ENCODE assay signal across 8 cellular contexts in the genomic region with DNA sequence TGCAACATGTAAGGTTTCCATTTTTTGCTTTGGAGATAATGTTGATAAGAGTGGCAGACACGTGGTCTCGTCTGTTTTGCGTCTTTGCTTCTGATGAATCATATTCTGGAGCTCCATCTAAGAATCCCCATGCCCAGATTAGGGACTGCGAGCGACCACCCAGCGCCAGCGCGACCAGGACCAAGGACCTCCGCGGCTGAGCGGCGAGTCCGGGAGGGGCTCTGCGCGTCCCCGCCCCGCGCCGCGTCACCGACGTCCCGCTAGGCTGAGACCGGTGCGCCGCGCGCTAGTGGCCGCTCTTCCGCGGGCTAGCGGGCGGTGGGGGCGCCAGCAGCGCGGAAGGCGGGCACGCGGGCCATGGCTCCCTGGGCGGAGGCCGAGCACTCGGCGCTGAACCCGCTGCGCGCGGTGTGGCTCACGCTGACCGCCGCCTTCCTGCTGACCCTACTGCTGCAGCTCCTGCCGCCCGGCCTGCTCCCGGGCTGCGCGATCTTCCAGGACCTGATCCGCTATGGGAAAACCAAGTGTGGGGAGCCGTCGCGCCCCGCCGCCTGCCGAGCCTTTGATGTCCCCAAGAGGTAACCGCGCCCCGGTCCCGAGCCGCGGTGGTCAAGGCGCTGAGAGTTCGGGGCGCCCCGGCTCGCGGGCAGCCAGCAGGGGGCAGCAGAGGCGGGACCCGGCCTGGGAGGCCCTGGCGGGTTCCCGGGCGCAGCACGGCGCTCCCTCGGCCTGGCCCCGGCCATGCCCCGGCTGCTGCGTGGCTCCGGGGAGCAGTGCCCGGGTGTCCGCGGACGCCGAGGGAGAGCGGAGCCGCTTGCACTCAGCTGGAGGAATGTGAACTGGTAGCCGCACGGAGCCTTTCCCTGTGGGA. TPM values are rescaled to one million over a fixed set of nuclear protein-coding genes. Genes with fewer than 3 reads are reported as not detected.
DNase-seq lines count a peak whose midpoint lies in the region; ATAC-seq and TF ChIP-seq lines count a peak whose summit lies in the region.

A gene (plus strand): TSS at position 263 of the 871 bp plus-strand sequence. CDS start 95 bp downstream, at position 358.

- peaks cover under 1% of the 10 kb centered on the region for H3K27me3 Mint-ChIP-seq in activated B cell treated with CpG ODN at 0.5 μM for 24 hours

- H3K4me3 ChIP-seq in AG09309 (ENCODE audit: control insufficient read depth, low read depth, low read length) = peak within 1 kb of the TSS; percentile 74

- H3K9me3 Mint-ChIP-seq in activated B cell treated with CpG ODN at 0.5 μM for 24 hours = no peaks in the 10 kb centered on the region

- intact Hi-C loops in activated B cell treated with CpG ODN at 0.5 μM for 24 hours (cut with micrococcal nuclease) = loop anchor here (1.0 to 2.0 kb wide), 9 partner anchors 49 to 1630 kb away; a partner anchor contains a TSS

- peaks cover 2% of the 10 kb centered on the region for H3K36me3 Mint-ChIP-seq in activated B cell treated with CpG ODN at 0.5 μM for 24 hours (ENCODE audit: low read depth)

- peaks cover 13% of the 10 kb centered on the region for H3K4me1 Mint-ChIP-seq in activated B cell treated with CpG ODN at 0.5 μM for 24 hours

- POLR2A ChIA-PET in activated B cell treated with CpG ODN at 0.5 μM for 24 hours (lab: Charles Lee) = interaction anchor here (0.6 to 4.0 kb wide), 7 partner anchors 8 to 200 kb away, joined by 3 to 21 read pairs (median 6); a partner anchor contains a TSS

- H3K27ac Mint-ChIP-seq in activated B cell treated with CpG ODN at 0.5 μM for 24 hours = peak within 1 kb of the TSS; percentile 94

- H3K27ac ChIP-seq in caudate nucleus (ENCODE audit: low read depth, low read length) = peak within 1 kb of the TSS; percentile 94

- CTCF ChIA-PET in activated B cell treated with CpG ODN at 0.5 μM for 24 hours (lab: Charles Lee) = interaction anchor here (0.6 to 2.4 kb wide), 11 partner anchors 19 to 602 kb away, joined by 3 to 10 read pairs (median 5); a partner anchor contains a TSS

- peak within 1 kb of the TSS; percentile 93 for H3K4me3 Mint-ChIP-seq in activated B cell treated with CpG ODN at 0.5 μM for 24 hours

- no peak for DNase-seq in AG09309 (ENCODE audit: low read depth)
- DNase-seq in NCI-H2196 treated with DMSO at 0.1 percent for 48 hours (lab: John Stamatoyannopoulos, UW; ENCODE audit: unreplicated experiment) = peak; percentile 42
- peak; percentile 87 for DNase-seq in activated B cell treated with CpG ODN at 0.5 μM for 24 hours
- peak in 60 of 61 donors; percentile 18 to 93 (median 78) for DNase-seq in caudate nucleus (lab: John Stamatoyannopoulos, UW)
- DNase-seq in islet precursor cell = peak; percentile 87
- DNase-seq in stimulated activated CD4-positive, alpha-beta T cell treated with anti-CD3 and anti-CD28 coated beads, Interleukin-15, amount 100 ng/mL, for 1 hour (ENCODE audit: low read depth in 1 of 2, low spot score in 1 of 2) = peak; percentile 64 to 82

- TF ChIP-seq CTCF in AG09309 (IDR thresholded peaks at IDR 0.05; ENCODE audit: control insufficient read depth, insufficient read depth, low read depth, low read length, missing control alignments) = peak; percentile 70
- no peak for TF ChIP-seq CTCF in activated B cell treated with CpG ODN at 0.5 μM for 24 hours (IDR thresholded peaks at IDR 0.05)

- ATAC-seq in GM18867 (IDR thresholded peaks at IDR 0.05; ENCODE audit: unreplicated experiment) (peak; percentile 94), HG03095 (IDR thresholded peaks at IDR 0.05; ENCODE audit: unreplicated experiment) (peak; percentile 93), activated B cell treated with CpG ODN at 0.5 μM for 24 hours (ENCODE audit: low read depth) (peak; percentile 89)

RNA-seq across cellular contexts. Expression of the gene that starts here (rescaled TPM):
- total RNA-seq in activated B cell treated with CpG ODN at 0.5 μM for 24 hours = 4.5 and 5.7 TPM in 2 replicates
